ENCODE assay signal across 12 cellular contexts in genomic region chr2:100822587-100823248, GRCh38. TPM values are rescaled to one million over a fixed set of nuclear protein-coding genes. Genes with fewer than 3 reads are reported as not detected.
DNase-seq lines count a peak whose midpoint lies in the region; ATAC-seq and TF ChIP-seq lines count a peak whose summit lies in the region.
"Had no signal": no experiment of that assay in that cellular context is flagged by ENCODE, and none has a peak within 500 bp of the region (broad histone marks: within the 10 kb centered on the region; RNA-seq: fewer than 3 reads in every experiment).

No MANE protein-coding gene starts in this region.

- H3K79me2 ChIP-seq in ACC112 (ENCODE audit: control insufficient read depth, insufficient read depth, low read length, unreplicated experiment), result peaks cover 46% of the 10 kb centered on the region

- DNase-seq in NCI-H460 (ENCODE audit: extremely low read depth, low read depth) (peak; percentile 59), epithelial cell of proximal tubule (ENCODE audit: low read depth) (no peak), lung microvascular endothelial cell (ENCODE audit: low read depth in 2 of 2) (peak; percentile 74 to 83), testis (no peak), HEK293T (ENCODE audit: extremely low spot score) (no peak)
- no peak for DNase-seq in CD4-positive, alpha-beta memory T cell
- DNase-seq: activated CD4-positive, alpha-beta T cell treated with anti-CD3 and anti-CD28 coated beads for 1 hour; activated naive CD8-positive, alpha-beta T cell treated with anti-CD3 and anti-CD28 coated beads, Interleukin-2, amount 10 ng/mL, durations not matched to agents 7 days and 5 days; mesendoderm; NCI-H345 had no signal

- peaks cover 27 to 30% of the 10 kb centered on the region in 2 donors for H3K27me3 Mint-ChIP-seq in CD4-positive, alpha-beta memory T cell

- H3K4me1 Mint-ChIP-seq in CD4-positive, alpha-beta memory T cell, result peaks cover 4 to 17% (median 12%) of the 10 kb centered on the region in 4 donors

- peaks cover 0 to 4% (median 0%) of the 10 kb centered on the region in 8 donors for H3K9me3 Mint-ChIP-seq in CD4-positive, alpha-beta memory T cell
- H3K9me3 Mint-ChIP-seq: activated naive CD8-positive, alpha-beta T cell treated with anti-CD3 and anti-CD28 coated beads, Interleukin-2, amount 10 ng/mL, durations not matched to agents 7 days and 5 days had no signal

- H3K4me1 ChIP-seq in ACC112 (ENCODE audit: control insufficient read depth, insufficient read depth, low read length, unreplicated experiment) (peaks cover 24% of the 10 kb centered on the region), testis (peaks cover 15% of the 10 kb centered on the region)
- H3K4me1 ChIP-seq in CD4-positive, alpha-beta memory T cell (ENCODE audit: insufficient read depth, low read length), result peaks cover 12% of the 10 kb centered on the region

- POLR2A ChIA-PET in CD4-positive, alpha-beta memory T cell (lab: Charles Lee; ENCODE audit: partially characterized antibody), result no interaction called here
- POLR2A ChIA-PET in HEK293T (lab: Yijun Ruan, JAX), result no interaction called here

- no peak overlapping the region for H2AFZ ChIP-seq in ACC112 (ENCODE audit: low read length, unreplicated experiment)

- H3K36me3 Mint-ChIP-seq in CD4-positive, alpha-beta memory T cell, result no peaks in the 10 kb centered on the region
- H3K36me3 Mint-ChIP-seq: activated naive CD8-positive, alpha-beta T cell treated with anti-CD3 and anti-CD28 coated beads, Interleukin-2, amount 10 ng/mL, durations not matched to agents 7 days and 5 days had no signal

- no peak for TF ChIP-seq CTCF in epithelial cell of proximal tubule (conservative IDR thresholded peaks at IDR 0.05; ENCODE audit: low read depth, low read length)
- no peak for TF ChIP-seq CTCF in testis (IDR thresholded peaks at IDR 0.05)

- no peak overlapping the region for H3K4me3 Mint-ChIP-seq in CD4-positive, alpha-beta memory T cell
- H3K4me3 Mint-ChIP-seq: activated naive CD8-positive, alpha-beta T cell treated with anti-CD3 and anti-CD28 coated beads, Interleukin-2, amount 10 ng/mL, durations not matched to agents 7 days and 5 days had no signal

- H3K36me3 ChIP-seq in ACC112 (ENCODE audit: insufficient read depth, low read length) (peaks cover 5% of the 10 kb centered on the region; the same call in 1 of the 2 replicates), testis (ENCODE audit: low read depth, missing control alignments) (no peaks in the 10 kb centered on the region)
- H3K36me3 ChIP-seq in CD4-positive, alpha-beta memory T cell (ENCODE audit: insufficient read depth, low read length), result no peaks in the 10 kb centered on the region

- no peak overlapping the region for H3K27ac ChIP-seq in ACC112 (ENCODE audit: low read depth, low read length)
- no peak overlapping the region for H3K27ac ChIP-seq in CD4-positive, alpha-beta memory T cell (ENCODE audit: low read depth, low read length)
- H3K27ac ChIP-seq in testis, result no peak overlapping the region

- ATAC-seq in GM19324 (IDR thresholded peaks at IDR 0.05; ENCODE audit: low FRiP score, unreplicated experiment), result no peak

- no peak overlapping the region for H3K27ac Mint-ChIP-seq in CD4-positive, alpha-beta memory T cell
- H3K27ac Mint-ChIP-seq: activated naive CD8-positive, alpha-beta T cell treated with anti-CD3 and anti-CD28 coated beads, Interleukin-2, amount 10 ng/mL, durations not matched to agents 7 days and 5 days had no signal

- H3K27me3 ChIP-seq in ACC112 (ENCODE audit: insufficient read depth, low read length), result no peaks in the 10 kb centered on the region
- peaks cover 14% of the 10 kb centered on the region for H3K27me3 ChIP-seq in CD4-positive, alpha-beta memory T cell (ENCODE audit: insufficient read depth, low read length)
- no peaks in the 10 kb centered on the region for H3K27me3 ChIP-seq in testis

- intact Hi-C loops in CD4-positive, alpha-beta memory T cell (cut with micrococcal nuclease), result no loop called here
- intact Hi-C loops in testis (cut with DNase I; ENCODE audit: low total_unique reads), result no loop called here

- no peaks in the 10 kb centered on the region for H3K9me3 ChIP-seq in CD4-positive, alpha-beta memory T cell (ENCODE audit: control insufficient read depth in 1 of 2, low read length in 2 of 2)
- H3K9me3 ChIP-seq in testis, result no peaks in the 10 kb centered on the region

- WGBS in testis, 2 donors, result 65 to 73% methylated on average over 9 of the region's 9 CpGs

- H3K4me3 ChIP-seq in ACC112 (ENCODE audit: low read depth, low read length) (peak overlapping the region; percentile 91), epithelial cell of proximal tubule (ENCODE audit: low read depth, low read length) (peak overlapping the region; percentile 69), testis (no peak overlapping the region)
- no peak overlapping the region for H3K4me3 ChIP-seq in CD4-positive, alpha-beta memory T cell (ENCODE audit: low read length in 2 of 2)

- TF ChIP-seq POLR2A in testis (IDR thresholded peaks at IDR 0.05), result no peak

- CTCF ChIA-PET in CD4-positive, alpha-beta memory T cell (lab: Charles Lee; ENCODE audit: partially characterized antibody), result no interaction called here
- CTCF ChIA-PET in HEK293T (lab: Yijun Ruan, JAX), result interaction anchor here (0.7 kb wide), 1 partner anchor 11 kb away, joined by 3 read pairs; no protein-coding TSS in a partner anchor

TF ChIP-seq in HEK293T, 16 proteins besides CTCF, POLR2A, EP300 and RAD21:
- TF ChIP-seq FOXK2 (IDR thresholded peaks at IDR 0.05), result no peak
- TF ChIP-seq NFRKB (IDR thresholded peaks at IDR 0.05), result no peak
TF ChIP-seq in HEK293T: peak in this region for 0.

RNA-seq across cellular contexts. Expression of gene NPAS2, which starts 2.8 kb away (rescaled TPM):
- total RNA-seq in NCI-H460 (2014; rRNA removed; shearing (Covaris generic)), result 30.6 and 42.3 TPM in 2 replicates
- 44.5 and 47.6 TPM in 2 replicates for polyA plus RNA-seq in NCI-H460 (2014; cell fraction: nucleus; rRNA removed)
- 11.0 and 11.5 TPM in 2 replicates for total RNA-seq in epithelial cell of proximal tubule
- total RNA-seq in lung microvascular endothelial cell, result 4.8 and 11.7 TPM in 2 replicates
- total RNA-seq in CD4-positive, alpha-beta memory T cell, result 1 to 10 TPM; 2.1 to 2.6 TPM
- under 1 TPM in 1 of 2 donors, not detected in 1; 0.79 TPM for polyA plus RNA-seq in CD4-positive, alpha-beta memory T cell
- total RNA-seq in testis, result 10 to 100 TPM; 46.7 to 64.2 TPM
- 20.4 TPM for polyA plus RNA-seq in testis (ENCODE audit: insufficient read depth, low read depth, low replicate concordance)

Comparison
In these comparisons a context has a peak if more than half of its experiments do, and no peak if none do; other contexts are left out.
1. H3K4me3 ChIP-seq: peak in ACC112 (single experiment) and epithelial cell of proximal tubule (single experiment); none in CD4-positive, alpha-beta memory T cell (0 of 2) and testis (0 of 2).
2. DNase-seq: peak in NCI-H460 (single experiment) and lung microvascular endothelial cell (2 of 2); none in epithelial cell of proximal tubule (single experiment), CD4-positive, alpha-beta memory T cell (0 of 5), testis (single experiment) and HEK293T (single experiment).